In the genomic region with DNA sequence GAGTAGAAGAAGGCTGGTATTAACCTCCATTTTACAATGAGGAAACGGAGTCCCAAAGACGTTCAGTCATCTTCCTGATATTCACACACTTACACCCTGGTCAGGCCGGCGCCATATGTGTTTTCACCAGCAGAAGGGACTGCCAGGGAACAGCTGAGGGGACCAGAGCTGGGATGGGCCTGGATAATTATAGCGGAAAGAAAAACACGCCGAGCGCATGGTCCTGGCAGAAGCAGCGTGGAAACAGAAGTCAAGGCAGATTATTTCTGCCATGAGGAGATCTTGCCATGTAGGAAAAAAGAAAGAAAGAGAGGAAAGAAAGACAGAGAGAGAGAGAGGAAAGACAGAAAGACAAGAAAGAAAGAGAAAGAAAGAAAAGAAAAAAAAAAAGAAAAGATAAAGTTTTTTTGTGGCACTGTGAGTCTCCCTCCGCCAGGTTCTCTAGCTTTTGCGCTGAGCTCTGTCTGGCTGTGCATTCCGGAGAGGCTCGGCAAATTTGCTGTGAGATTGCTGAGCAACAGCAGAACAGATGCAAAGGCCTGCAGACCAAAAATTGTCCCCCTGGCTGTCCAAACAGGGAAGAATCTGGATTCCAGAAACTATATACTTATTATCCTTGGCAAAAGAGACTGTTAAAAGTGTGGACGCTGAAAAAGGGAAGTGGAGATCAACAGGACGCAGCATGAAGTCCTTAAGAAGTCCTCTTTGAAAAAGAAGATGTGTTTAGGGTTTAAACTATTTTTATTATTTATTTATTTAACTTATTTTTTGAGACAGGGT, we compare ENCODE assay signal across 1 cellular context.
A peak's percentile ranks its signal among the peaks of the same experiment; 100 is the strongest.
TF ChIP-seq lines count a peak whose summit lies in the region.

No MANE protein-coding gene starts in this region.

TF ChIP-seq in K562, 482 proteins besides CTCF, POLR2A, EP300 and RAD21 (continues in another document):
- 0 out of 4 replicates have a peak, but pooled peaks of 1 of the 2 experiments have one; percentile 20 for TF ChIP-seq ETV6 (IDR thresholded peaks at IDR 0.05; ENCODE audit: borderline replicate concordance in 1 of 2, low read depth in 2 of 2, low read length in 1 of 2)
- no peak for TF ChIP-seq ETV6 (CRISPR knock-in tag; IDR thresholded peaks at IDR 0.05; ENCODE audit: borderline replicate concordance)
- no peak for TF ChIP-seq NCOA2 (IDR thresholded peaks at IDR 0.05; ENCODE audit: partially characterized antibody in 2 of 2)
- no peak for TF ChIP-seq MTA2 (IDR thresholded peaks at IDR 0.05; ENCODE audit: low read depth)
- TF ChIP-seq, protein P1, sequence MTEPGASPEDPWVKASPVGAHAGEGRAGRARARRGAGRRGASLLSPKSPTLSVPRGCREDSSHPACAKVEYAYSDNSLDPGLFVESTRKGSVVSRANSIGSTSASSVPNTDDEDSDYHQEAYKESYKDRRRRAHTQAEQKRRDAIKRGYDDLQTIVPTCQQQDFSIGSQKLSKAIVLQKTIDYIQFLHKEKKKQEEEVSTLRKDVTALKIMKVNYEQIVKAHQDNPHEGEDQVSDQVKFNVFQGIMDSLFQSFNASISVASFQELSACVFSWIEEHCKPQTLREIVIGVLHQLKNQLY (CRISPR knock-in tag; conservative IDR thresholded peaks at IDR 0.05): no peak
- TF ChIP-seq, protein P2, sequence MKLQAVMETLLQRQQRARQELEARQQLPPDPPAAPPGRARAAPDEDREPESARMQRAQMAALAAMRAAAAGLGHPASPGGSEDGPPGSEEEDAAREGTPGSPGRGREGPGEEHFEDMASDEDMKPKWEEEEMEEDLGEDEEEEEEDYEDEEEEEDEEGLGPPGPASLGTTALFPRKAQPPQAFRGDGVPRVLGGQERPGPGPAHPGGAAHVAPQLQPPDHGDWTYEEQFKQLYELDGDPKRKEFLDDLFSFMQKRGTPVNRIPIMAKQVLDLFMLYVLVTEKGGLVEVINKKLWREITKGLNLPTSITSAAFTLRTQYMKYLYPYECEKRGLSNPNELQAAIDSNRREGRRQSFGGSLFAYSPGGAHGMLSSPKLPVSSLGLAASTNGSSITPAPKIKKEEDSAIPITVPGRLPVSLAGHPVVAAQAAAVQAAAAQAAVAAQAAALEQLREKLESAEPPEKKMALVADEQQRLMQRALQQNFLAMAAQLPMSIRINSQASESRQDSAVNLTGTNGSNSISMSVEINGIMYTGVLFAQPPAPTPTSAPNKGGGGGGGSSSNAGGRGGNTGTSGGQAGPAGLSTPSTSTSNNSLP (IDR thresholded peaks at IDR 0.05; ENCODE audit: borderline replicate concordance, low read depth, low read length): no peak
- no peak for TF ChIP-seq ZNF274 (IDR thresholded peaks at IDR 0.05; ENCODE audit: borderline replicate concordance, low read depth, low read length)
- no peak for TF ChIP-seq ZNF780A (CRISPR knock-in tag; IDR thresholded peaks at IDR 0.05)
- TF ChIP-seq ZNF589 (CRISPR knock-in tag; IDR thresholded peaks at IDR 0.05; ENCODE audit: low read depth): no peak; the same call in 1 of the 2 replicates
- no peak for TF ChIP-seq GABPB2 (CRISPR knock-in tag; conservative IDR thresholded peaks at IDR 0.05)
- TF ChIP-seq SUPT5H (IDR thresholded peaks at IDR 0.05): no peak; the same call in 1 of the 2 replicates
- TF ChIP-seq SMAD4 (CRISPR knock-in tag; conservative IDR thresholded peaks at IDR 0.05): 0 out of 2 replicates have a peak, but pooled peaks have one; percentile 78
- no peak for TF ChIP-seq ESRRA (IDR thresholded peaks at IDR 0.05; ENCODE audit: borderline replicate concordance, low read depth)
- TF ChIP-seq, protein P3, sequence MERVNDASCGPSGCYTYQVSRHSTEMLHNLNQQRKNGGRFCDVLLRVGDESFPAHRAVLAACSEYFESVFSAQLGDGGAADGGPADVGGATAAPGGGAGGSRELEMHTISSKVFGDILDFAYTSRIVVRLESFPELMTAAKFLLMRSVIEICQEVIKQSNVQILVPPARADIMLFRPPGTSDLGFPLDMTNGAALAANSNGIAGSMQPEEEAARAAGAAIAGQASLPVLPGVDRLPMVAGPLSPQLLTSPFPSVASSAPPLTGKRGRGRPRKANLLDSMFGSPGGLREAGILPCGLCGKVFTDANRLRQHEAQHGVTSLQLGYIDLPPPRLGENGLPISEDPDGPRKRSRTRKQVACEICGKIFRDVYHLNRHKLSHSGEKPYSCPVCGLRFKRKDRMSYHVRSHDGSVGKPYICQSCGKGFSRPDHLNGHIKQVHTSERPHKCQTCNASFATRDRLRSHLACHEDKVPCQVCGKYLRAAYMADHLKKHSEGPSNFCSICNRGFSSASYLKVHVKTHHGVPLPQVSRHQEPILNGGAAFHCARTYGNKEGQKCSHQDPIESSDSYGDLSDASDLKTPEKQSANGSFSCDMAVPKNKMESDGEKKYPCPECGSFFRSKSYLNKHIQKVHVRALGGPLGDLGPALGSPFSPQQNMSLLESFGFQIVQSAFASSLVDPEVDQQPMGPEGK (CRISPR knock-in tag; IDR thresholded peaks at IDR 0.05; ENCODE audit: borderline replicate concordance): no peak
- no peak for TF ChIP-seq NR2C2 (CRISPR knock-in tag; IDR thresholded peaks at IDR 0.05)
- no peak for TF ChIP-seq NR2C2 (tag; IDR thresholded peaks at IDR 0.05)
- no peak for TF ChIP-seq ELF2 (CRISPR knock-in tag; IDR thresholded peaks at IDR 0.05)
- TF ChIP-seq SREBF1 (IDR thresholded peaks at IDR 0.05; ENCODE audit: borderline replicate concordance, low read depth, low read length): no peak
- no peak for TF ChIP-seq MCM3 (IDR thresholded peaks at IDR 0.05)
- 0 out of 2 replicates have a peak, but pooled peaks have one; percentile 63 for TF ChIP-seq MECOM (CRISPR knock-in tag; IDR thresholded peaks at IDR 0.05)
- TF ChIP-seq POLR3G (IDR thresholded peaks at IDR 0.05; ENCODE audit: extremely low read depth, insufficient read length, insufficient replicate concordance): no peak
- no peak for TF ChIP-seq RAD51 (IDR thresholded peaks at IDR 0.05; ENCODE audit: borderline replicate concordance, low read depth)
- 0 out of 2 replicates have a peak, but pooled peaks have one; percentile 14 for TF ChIP-seq ZNF717 (CRISPR knock-in tag; IDR thresholded peaks at IDR 0.05)
- TF ChIP-seq, protein P4, sequence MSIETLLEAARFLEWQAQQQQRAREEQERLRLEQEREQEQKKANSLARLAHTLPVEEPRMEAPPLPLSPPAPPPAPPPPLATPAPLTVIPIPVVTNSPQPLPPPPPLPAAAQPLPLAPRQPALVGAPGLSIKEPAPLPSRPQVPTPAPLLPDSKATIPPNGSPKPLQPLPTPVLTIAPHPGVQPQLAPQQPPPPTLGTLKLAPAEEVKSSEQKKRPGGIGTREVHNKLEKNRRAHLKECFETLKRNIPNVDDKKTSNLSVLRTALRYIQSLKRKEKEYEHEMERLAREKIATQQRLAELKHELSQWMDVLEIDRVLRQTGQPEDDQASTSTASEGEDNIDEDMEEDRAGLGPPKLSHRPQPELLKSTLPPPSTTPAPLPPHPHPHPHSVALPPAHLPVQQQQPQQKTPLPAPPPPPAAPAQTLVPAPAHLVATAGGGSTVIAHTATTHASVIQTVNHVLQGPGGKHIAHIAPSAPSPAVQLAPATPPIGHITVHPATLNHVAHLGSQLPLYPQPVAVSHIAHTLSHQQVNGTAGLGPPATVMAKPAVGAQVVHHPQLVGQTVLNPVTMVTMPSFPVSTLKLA (conservative IDR thresholded peaks at IDR 0.05): peak; percentile 60 to 68; a peak in 2 of 4 replicates
- TF ChIP-seq RBM17 (IDR thresholded peaks at IDR 0.05; ENCODE audit: borderline replicate concordance, low read depth, low read length): no peak
- TF ChIP-seq, protein P5, sequence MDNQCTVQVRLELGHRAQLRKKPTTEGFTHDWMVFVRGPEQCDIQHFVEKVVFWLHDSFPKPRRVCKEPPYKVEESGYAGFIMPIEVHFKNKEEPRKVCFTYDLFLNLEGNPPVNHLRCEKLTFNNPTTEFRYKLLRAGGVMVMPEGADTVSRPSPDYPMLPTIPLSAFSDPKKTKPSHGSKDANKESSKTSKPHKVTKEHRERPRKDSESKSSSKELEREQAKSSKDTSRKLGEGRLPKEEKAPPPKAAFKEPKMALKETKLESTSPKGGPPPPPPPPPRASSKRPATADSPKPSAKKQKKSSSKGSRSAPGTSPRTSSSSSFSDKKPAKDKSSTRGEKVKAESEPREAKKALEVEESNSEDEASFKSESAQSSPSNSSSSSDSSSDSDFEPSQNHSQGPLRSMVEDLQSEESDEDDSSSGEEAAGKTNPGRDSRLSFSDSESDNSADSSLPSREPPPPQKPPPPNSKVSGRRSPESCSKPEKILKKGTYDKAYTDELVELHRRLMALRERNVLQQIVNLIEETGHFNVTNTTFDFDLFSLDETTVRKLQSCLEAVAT (IDR thresholded peaks at IDR 0.05): peak in 1 of 2 experiments; percentile 62; a peak in 1 of 4 replicates
- TF ChIP-seq DIDO1 (tag; IDR thresholded peaks at IDR 0.05; ENCODE audit: low read depth): 0 out of 2 replicates have a peak, but pooled peaks have one; percentile 6
- TF ChIP-seq, protein P6, sequence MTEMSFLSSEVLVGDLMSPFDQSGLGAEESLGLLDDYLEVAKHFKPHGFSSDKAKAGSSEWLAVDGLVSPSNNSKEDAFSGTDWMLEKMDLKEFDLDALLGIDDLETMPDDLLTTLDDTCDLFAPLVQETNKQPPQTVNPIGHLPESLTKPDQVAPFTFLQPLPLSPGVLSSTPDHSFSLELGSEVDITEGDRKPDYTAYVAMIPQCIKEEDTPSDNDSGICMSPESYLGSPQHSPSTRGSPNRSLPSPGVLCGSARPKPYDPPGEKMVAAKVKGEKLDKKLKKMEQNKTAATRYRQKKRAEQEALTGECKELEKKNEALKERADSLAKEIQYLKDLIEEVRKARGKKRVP (CRISPR knock-in tag; IDR thresholded peaks at IDR 0.05): peak; percentile 18; the same call in 1 of the 2 replicates
- TF ChIP-seq ZNF24 (IDR thresholded peaks at IDR 0.05): no peak
- peak; percentile 77; the same call in 1 of the 2 replicates for TF ChIP-seq ZKSCAN8 (CRISPR knock-in tag; IDR thresholded peaks at IDR 0.05)
- peak in 1 of 2 experiments; percentile 23; a peak in 1 of 4 replicates for TF ChIP-seq SRF (CRISPR knock-in tag; IDR thresholded peaks at IDR 0.05)
- TF ChIP-seq ZNF551 (CRISPR knock-in tag; IDR thresholded peaks at IDR 0.05): no peak
- TF ChIP-seq, protein P7, sequence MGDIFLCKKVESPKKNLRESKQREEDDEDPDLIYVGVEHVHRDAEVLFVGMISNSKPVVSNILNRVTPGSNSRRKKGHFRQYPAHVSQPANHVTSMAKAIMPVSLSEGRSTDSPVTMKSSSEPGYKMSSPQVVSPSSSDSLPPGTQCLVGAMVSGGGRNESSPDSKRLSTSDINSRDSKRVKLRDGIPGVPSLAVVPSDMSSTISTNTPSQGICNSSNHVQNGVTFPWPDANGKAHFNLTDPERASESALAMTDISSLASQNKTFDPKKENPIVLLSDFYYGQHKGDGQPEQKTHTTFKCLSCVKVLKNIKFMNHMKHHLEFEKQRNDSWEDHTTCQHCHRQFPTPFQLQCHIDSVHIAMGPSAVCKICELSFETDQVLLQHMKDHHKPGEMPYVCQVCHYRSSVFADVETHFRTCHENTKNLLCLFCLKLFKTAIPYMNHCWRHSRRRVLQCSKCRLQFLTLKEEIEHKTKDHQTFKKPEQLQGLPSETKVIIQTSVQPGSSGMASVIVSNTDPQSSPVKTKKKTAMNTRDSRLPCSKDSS (IDR thresholded peaks at IDR 0.05; ENCODE audit: low read depth, partially characterized antibody): no peak
- TF ChIP-seq EHMT2 (IDR thresholded peaks at IDR 0.05): no peak
- 0 out of 4 replicates have a peak, but pooled peaks of 1 of the 2 experiments have one; percentile 7 for TF ChIP-seq HDAC1 (IDR thresholded peaks at IDR 0.05)
- no peak for TF ChIP-seq ZNF41 (CRISPR knock-in tag; conservative IDR thresholded peaks at IDR 0.05)
- TF ChIP-seq NELFE (IDR thresholded peaks at IDR 0.05; ENCODE audit: insufficient read depth, insufficient read length): no peak
- 0 out of 2 replicates have a peak, but pooled peaks have one; percentile 58 for TF ChIP-seq GTF2A2 (tag; IDR thresholded peaks at IDR 0.05)
- peak; percentile 96; the same call in 1 of the 2 replicates for TF ChIP-seq NFRKB (IDR thresholded peaks at IDR 0.05; ENCODE audit: low read depth)
- TF ChIP-seq MED1 (CRISPR knock-in tag; IDR thresholded peaks at IDR 0.05; ENCODE audit: borderline replicate concordance): no peak
- TF ChIP-seq HIVEP1 (CRISPR knock-in tag; IDR thresholded peaks at IDR 0.05): no peak
- TF ChIP-seq LEF1 (IDR thresholded peaks at IDR 0.05): peak; percentile 9; the same call in 1 of the 2 replicates
- TF ChIP-seq ZNF224 (CRISPR knock-in tag; IDR thresholded peaks at IDR 0.05): no peak
- TF ChIP-seq, protein P8, sequence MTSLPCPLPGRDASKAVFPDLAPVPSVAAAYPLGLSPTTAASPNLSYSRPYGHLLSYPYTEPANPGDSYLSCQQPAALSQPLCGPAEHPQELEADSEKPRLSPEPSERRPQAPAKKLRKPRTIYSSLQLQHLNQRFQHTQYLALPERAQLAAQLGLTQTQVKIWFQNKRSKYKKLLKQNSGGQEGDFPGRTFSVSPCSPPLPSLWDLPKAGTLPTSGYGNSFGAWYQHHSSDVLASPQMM (CRISPR knock-in tag; IDR thresholded peaks at IDR 0.05): no peak
- TF ChIP-seq ZNF699 (CRISPR knock-in tag; IDR thresholded peaks at IDR 0.05; ENCODE audit: insufficient replicate concordance): peak; percentile 3
- peak; percentile 37 for TF ChIP-seq ASH1L (IDR thresholded peaks at IDR 0.05; ENCODE audit: borderline replicate concordance, low read depth, partially characterized antibody)
- no peak for TF ChIP-seq NFE2L1 (tag; IDR thresholded peaks at IDR 0.05; ENCODE audit: borderline replicate concordance, low read depth)
- TF ChIP-seq, protein P9, sequence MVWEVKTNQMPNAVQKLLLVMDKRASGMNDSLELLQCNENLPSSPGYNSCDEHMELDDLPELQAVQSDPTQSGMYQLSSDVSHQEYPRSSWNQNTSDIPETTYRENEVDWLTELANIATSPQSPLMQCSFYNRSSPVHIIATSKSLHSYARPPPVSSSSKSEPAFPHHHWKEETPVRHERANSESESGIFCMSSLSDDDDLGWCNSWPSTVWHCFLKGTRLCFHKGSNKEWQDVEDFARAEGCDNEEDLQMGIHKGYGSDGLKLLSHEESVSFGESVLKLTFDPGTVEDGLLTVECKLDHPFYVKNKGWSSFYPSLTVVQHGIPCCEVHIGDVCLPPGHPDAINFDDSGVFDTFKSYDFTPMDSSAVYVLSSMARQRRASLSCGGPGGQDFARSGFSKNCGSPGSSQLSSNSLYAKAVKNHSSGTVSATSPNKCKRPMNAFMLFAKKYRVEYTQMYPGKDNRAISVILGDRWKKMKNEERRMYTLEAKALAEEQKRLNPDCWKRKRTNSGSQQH (CRISPR knock-in tag; IDR thresholded peaks at IDR 0.05): peak; percentile 12; the same call in 1 of the 2 replicates
- no peak for TF ChIP-seq NEUROD1 (IDR thresholded peaks at IDR 0.05; ENCODE audit: borderline replicate concordance, low read depth, low read length, partially characterized antibody)
